Comparison of ENCODE assay signal across 9 cellular contexts in the genomic region with DNA sequence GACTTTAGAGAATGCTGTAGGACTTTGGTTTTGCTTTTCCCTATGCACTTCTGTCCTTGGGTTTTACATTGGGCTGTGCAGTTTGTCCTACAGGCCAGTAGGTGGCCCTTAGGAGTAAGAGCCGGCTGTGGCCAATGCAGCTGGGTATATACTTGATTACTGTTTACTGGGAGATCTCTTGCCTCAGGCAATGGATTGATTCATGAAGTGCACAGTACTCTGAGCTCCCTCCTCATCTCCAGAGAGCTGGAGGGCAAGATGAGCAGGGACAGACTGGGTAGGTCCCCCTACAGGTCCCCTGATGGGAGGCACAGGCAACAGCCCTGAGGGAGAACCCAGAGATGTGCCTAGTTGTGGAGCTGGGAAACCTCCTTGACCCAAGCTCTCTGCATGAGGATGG.
DNase-seq lines count a peak whose midpoint lies in the region; FAIRE-seq and TF ChIP-seq lines count a peak whose summit lies in the region.
"Had no signal": no experiment of that assay in that cellular context is flagged by ENCODE, and none has a peak within 500 bp of the region (broad histone marks: within the 10 kb centered on the region; RNA-seq: fewer than 3 reads in every experiment).

No MANE protein-coding gene starts in this region.

- no peaks in the 10 kb centered on the region for H3K4me1 ChIP-seq in adipocyte (ENCODE audit: control insufficient read depth, insufficient read depth, low read length)
- H3K4me1 ChIP-seq: SJSA1 had no signal

- TF ChIP-seq CTCF in GM12872 (IDR thresholded peaks at IDR 0.05; ENCODE audit: insufficient read depth, low read depth, low read length) (peak; percentile 84), LNCaP clone FGC (IDR thresholded peaks at IDR 0.05; ENCODE audit: control insufficient read depth, extremely low read depth, insufficient read depth) (peak; percentile 72)

- no peaks in the 10 kb centered on the region for H3K27me3 ChIP-seq in adipocyte (replicated peaks; ENCODE audit: control insufficient read depth, insufficient read depth, low read length)
- H3K27me3 ChIP-seq: SJSA1 had no signal

- H3K9ac ChIP-seq in adipocyte (ENCODE audit: low read length): no peak overlapping the region

- H3K36me3 ChIP-seq in adipocyte (ENCODE audit: control insufficient read depth, insufficient read depth, low read length, severe bottlenecking): no peaks in the 10 kb centered on the region
- H3K36me3 ChIP-seq: SJSA1 had no signal

- peak; percentile 63 for DNase-seq in AG08395 (ENCODE audit: low spot score)
- DNase-seq in HCEC 1CT: peak; percentile 49
- no peak for DNase-seq in LNCaP clone FGC (ENCODE audit: low read depth)
- peak; percentile 61 for DNase-seq in adipocyte (ENCODE audit: low read depth)
- peak; percentile 74 for DNase-seq in iris pigment epithelial cell (ENCODE audit: low read depth)
- peak; percentile 25 for DNase-seq in urothelium cell line (ENCODE audit: low spot score)
- DNase-seq in amygdala (lab: John Stamatoyannopoulos, UW): no peak

- H3K4me3 ChIP-seq in LNCaP clone FGC (ENCODE audit: low read depth, low read length): no peak overlapping the region
- H3K4me3 ChIP-seq in adipocyte (ENCODE audit: low read length): no peak overlapping the region
- H3K4me3 ChIP-seq: SJSA1 had no signal

- H3K9me3 ChIP-seq in adipocyte (ENCODE audit: control insufficient read depth, low read length): no peaks in the 10 kb centered on the region
- H3K9me3 ChIP-seq: SJSA1 had no signal

- no peak for FAIRE-seq in urothelium cell line (lab: Jason Lieb, UNC)

Comparison
In these comparisons a context has a peak if more than half of its experiments do, and no peak if none do; other contexts are left out.
1. DNase-seq: peak in AG08395 (single experiment), HCEC 1CT (single experiment), adipocyte (single experiment), iris pigment epithelial cell (single experiment) and urothelium cell line (single experiment); none in LNCaP clone FGC (single experiment) and amygdala (0 of 56).